1 cellular context compared by ENCODE assay signal in the genomic region with DNA sequence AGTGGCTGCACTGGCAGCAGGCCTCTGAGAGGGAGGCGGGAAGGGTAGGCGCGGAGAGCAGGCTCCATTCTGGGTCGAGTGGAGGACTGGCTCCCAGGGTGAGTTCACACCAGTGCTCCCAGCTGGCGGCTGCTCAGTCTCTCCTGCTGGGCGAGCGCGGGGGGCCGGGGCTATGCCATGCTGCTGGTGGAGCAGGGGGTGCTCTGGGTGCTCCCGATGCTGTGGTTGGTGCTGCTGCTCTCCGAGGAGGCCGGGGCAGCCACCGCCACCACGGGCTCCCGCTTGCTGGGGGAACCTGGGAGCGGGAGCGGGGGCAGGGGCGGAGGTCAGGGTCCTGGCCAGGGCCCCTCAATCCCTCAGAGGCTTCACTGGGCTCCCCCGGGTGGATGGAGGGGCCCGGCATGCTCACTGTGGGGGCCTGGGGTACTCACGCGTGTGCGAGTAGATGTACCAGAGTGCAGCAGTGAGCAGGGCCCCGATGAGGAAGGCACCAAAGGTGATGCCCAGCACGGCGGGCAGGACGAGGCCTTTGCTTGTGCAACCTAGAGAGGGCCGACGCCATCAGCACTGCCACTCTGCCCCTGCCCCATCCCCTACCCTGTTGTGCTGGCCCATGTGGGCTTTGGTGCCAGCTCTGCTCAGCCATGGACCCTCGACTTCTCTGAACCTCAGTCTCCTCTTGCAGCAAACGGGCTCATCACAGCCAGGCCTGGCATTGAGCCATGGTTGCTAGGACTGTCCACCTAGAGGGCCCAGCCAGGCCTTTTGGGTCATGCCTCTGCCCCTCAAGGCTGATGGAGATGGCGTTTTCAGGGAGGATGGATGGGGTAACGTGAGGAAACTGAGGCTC.
TF ChIP-seq lines count a peak whose summit lies in the region.

No MANE protein-coding gene starts in this region.

TF ChIP-seq in H1, 55 proteins besides CTCF, POLR2A, EP300 and RAD21:
- no peak for TF ChIP-seq RNF2 (IDR thresholded peaks at IDR 0.05; ENCODE audit: borderline replicate concordance, low read depth, low read length, missing control alignments, poor library complexity, severe bottlenecking)
- TF ChIP-seq POLR2AphosphoS5 (IDR thresholded peaks at IDR 0.05; ENCODE audit: low read depth, low read length), result no peak; the same call in 1 of the 2 replicates
- TF ChIP-seq KDM5A (IDR thresholded peaks at IDR 0.05; ENCODE audit: low read length), result no peak
- TF ChIP-seq SP4 (IDR thresholded peaks at IDR 0.05; ENCODE audit: low read length), result no peak
- no peak for TF ChIP-seq SRF (IDR thresholded peaks at IDR 0.05; ENCODE audit: low read depth, low read length)
- TF ChIP-seq KDM4A (IDR thresholded peaks at IDR 0.05; ENCODE audit: low read depth, low read length, severe bottlenecking), result no peak
- TF ChIP-seq, protein P1, sequence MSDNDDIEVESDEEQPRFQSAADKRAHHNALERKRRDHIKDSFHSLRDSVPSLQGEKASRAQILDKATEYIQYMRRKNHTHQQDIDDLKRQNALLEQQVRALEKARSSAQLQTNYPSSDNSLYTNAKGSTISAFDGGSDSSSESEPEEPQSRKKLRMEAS (IDR thresholded peaks at IDR 0.05), result no peak
- no peak for TF ChIP-seq FOSL1 (IDR thresholded peaks at IDR 0.05; ENCODE audit: insufficient read depth, low read depth, low read length)
- TF ChIP-seq TAF1 (IDR thresholded peaks at IDR 0.05; ENCODE audit: low read depth, low read length), result no peak
- TF ChIP-seq POU5F1 (IDR thresholded peaks at IDR 0.05; ENCODE audit: low read depth, low read length), result no peak
- TF ChIP-seq TEAD4 (IDR thresholded peaks at IDR 0.05; ENCODE audit: low read depth, low read length), result no peak
- TF ChIP-seq BACH1 (IDR thresholded peaks at IDR 0.05; ENCODE audit: low read length), result no peak
- TF ChIP-seq MAFK (IDR thresholded peaks at IDR 0.05; ENCODE audit: low read depth, low read length), result no peak
- no peak for TF ChIP-seq EZH2 (IDR thresholded peaks at IDR 0.05; ENCODE audit: low read depth, low read length, severe bottlenecking)
- no peak for TF ChIP-seq BCL11A (IDR thresholded peaks at IDR 0.05; ENCODE audit: low read depth in 2 of 2, low read length in 2 of 2)
- no peak for TF ChIP-seq TBP (IDR thresholded peaks at IDR 0.05; ENCODE audit: low read depth, low read length)
- no peak for TF ChIP-seq TCF12 (IDR thresholded peaks at IDR 0.05; ENCODE audit: low read depth, low read length)
- TF ChIP-seq SP2 (IDR thresholded peaks at IDR 0.05; ENCODE audit: low read length), result no peak
TF ChIP-seq in H1: peak in this region for 0.
